Comparison of ENCODE assay signal across 1 cellular context in genomic region chr12:121212875-121213274, GRCh38.
TF ChIP-seq lines count a peak whose summit lies in the region.

No MANE protein-coding gene starts in this region.

TF ChIP-seq in IMR-90, 13 proteins besides CTCF, POLR2A, EP300 and RAD21 (continued from another document):
- no peak for TF ChIP-seq ELK1 (IDR thresholded peaks at IDR 0.05; ENCODE audit: borderline replicate concordance, low read depth, low read length)
- TF ChIP-seq MAFK (IDR thresholded peaks at IDR 0.05; ENCODE audit: low read depth, low read length): no peak
- TF ChIP-seq CHD1 (IDR thresholded peaks at IDR 0.05; ENCODE audit: low read depth, low read length): no peak
- no peak for TF ChIP-seq MXI1 (IDR thresholded peaks at IDR 0.05; ENCODE audit: borderline replicate concordance, low read depth, low read length)
- no peak for TF ChIP-seq RCOR1 (IDR thresholded peaks at IDR 0.05; ENCODE audit: insufficient replicate concordance, low read length)
- no peak for TF ChIP-seq BHLHE40 (IDR thresholded peaks at IDR 0.05; ENCODE audit: low read depth, low read length)
- TF ChIP-seq RFX5 (IDR thresholded peaks at IDR 0.05; ENCODE audit: low read depth, low read length): no peak
